ENCODE assay signal across 26 cellular contexts in genomic region chr10:6796231-6796630, GRCh38.
"Had no signal": no experiment of that assay in that cellular context is flagged by ENCODE, and none has a peak within 500 bp of the region (broad histone marks: within the 10 kb centered on the region; RNA-seq: fewer than 3 reads in every experiment).

No MANE protein-coding gene starts in this region.

- FAIRE-seq: astrocyte, pancreas, urothelium cell line had no signal

- H3K27ac ChIP-seq: brain microvascular endothelial cell, esophagus squamous epithelium, pancreas, prostate gland, transverse colon had no signal

- H3K4me1 ChIP-seq: esophagus squamous epithelium, pancreas, prostate gland, transverse colon had no signal

- H3K9me3 ChIP-seq: esophagus squamous epithelium, pancreas, prostate gland, testis, transverse colon had no signal

- H3K4me3 ChIP-seq: esophagus squamous epithelium, pancreas, prostate gland, skin epidermis, testis, transverse colon had no signal

- ATAC-seq: left ventricle myocardium superior; pancreas; stimulated activated naive CD8-positive, alpha-beta T cell treated with anti-CD3 and anti-CD28 coated beads, Interleukin-15, Interleukin-2, amounts not matched to agents 100 U/mL and 50 U/mL, for 24 hours had no signal

- H3K27me3 ChIP-seq: brain microvascular endothelial cell, esophagus squamous epithelium, pancreas, testis, transverse colon had no signal

- H3K36me3 ChIP-seq: brain microvascular endothelial cell, esophagus squamous epithelium, pancreas, prostate gland, transverse colon had no signal

- DNase-seq: activated CD4-positive, alpha-beta memory T cell treated with anti-CD3 and anti-CD28 coated beads, Interleukin-2, amount 10 ng/mL, durations not matched to agents 7 days and 5 days; activated CD4-positive, alpha-beta T cell treated with anti-CD3 and anti-CD28 coated beads for 4 hours; activated CD8-positive, alpha-beta memory T cell treated with anti-CD3 and anti-CD28 coated beads, Interleukin-2, amount 50 U/mL, for 48 hours; activated gamma-delta T cell; activated naive CD4-positive, alpha-beta T cell treated with anti-CD3 and anti-CD28 coated beads, Interleukin-2, amount 50 U/mL, for 16 hours; activated T-cell treated with anti-CD3 and anti-CD28 coated beads, Interleukin-2, amount 50 U/mL, for 24 hours; amniotic stem cell; brain microvascular endothelial cell; central memory CD4-positive, alpha-beta T cell; esophagus squamous epithelium; foreskin melanocyte; glutamatergic neuron; islet precursor cell; left ventricle myocardium superior; naive B cell; pancreas; retina; stimulated activated CD4-positive, alpha-beta T cell treated with anti-CD3 and anti-CD28 coated beads, Interleukin-12 subunit alpha, Interleukin-12 subunit beta, amount 100 ng/mL, for 4 hours; stimulated activated CD4-positive, alpha-beta T cell treated with anti-CD3 and anti-CD28 coated beads, Interleukin-4, amount 100 ng/mL, for 1 hour; stimulated activated naive CD8-positive, alpha-beta T cell treated with anti-CD3 and anti-CD28 coated beads, Interleukin-15, Interleukin-2, amounts not matched to agents 100 U/mL and 50 U/mL, for 24 hours; transverse colon had no signal
